ENCODE assay signal across 9 cellular contexts in the genomic region with DNA sequence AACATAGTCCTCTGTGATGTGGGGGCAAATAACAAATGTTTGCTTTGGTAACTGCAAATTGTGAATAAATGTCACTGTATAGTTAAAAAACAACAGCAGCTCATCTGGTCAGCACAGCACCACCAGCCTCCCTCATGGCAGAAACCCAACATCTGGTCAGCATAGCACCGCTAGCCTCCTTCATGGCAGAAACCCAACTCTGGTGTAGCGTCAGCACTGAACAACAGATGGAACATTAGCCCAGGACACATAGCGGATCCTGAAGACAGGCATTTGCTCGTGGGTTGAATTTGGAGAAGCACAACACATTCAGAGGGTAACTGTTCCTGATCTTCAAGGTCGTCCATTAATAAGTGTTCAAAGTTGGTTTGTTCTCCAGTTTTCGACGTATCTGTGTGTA.
A peak's percentile ranks its signal among the peaks of the same experiment; 100 is the strongest.
DNase-seq lines count a peak whose midpoint lies in the region; ATAC-seq and TF ChIP-seq lines count a peak whose summit lies in the region.
"Had no signal": no experiment of that assay in that cellular context is flagged by ENCODE, and none has a peak within 500 bp of the region (broad histone marks: within the 10 kb centered on the region; RNA-seq: fewer than 3 reads in every experiment).

No MANE protein-coding gene starts in this region.

- intact Hi-C loops in Right ventricle myocardium superior (cut with DNase I), result no loop called here
- intact Hi-C loops in spleen (cut with DNase I; ENCODE audit: low total_unique reads), result no loop called here

- ATAC-seq in Right ventricle myocardium superior (ENCODE audit: poor library complexity) (peak; percentile 70), HG03521 (IDR thresholded peaks at IDR 0.05; ENCODE audit: unreplicated experiment) (no peak)
- ATAC-seq: activated T-cell treated with anti-CD3 and anti-CD28 coated beads, Interleukin-2, amount 50 U/mL, for 4 hours had no signal

- H3K27ac ChIP-seq in spleen, result peak overlapping the region in 3 of 8 donors; percentile 17 to 40 (median 37)

- no peak for TF ChIP-seq CTCF in HFF-Myc (IDR thresholded peaks at IDR 0.05; ENCODE audit: low read depth, low read length, missing control alignments)
- no peak for TF ChIP-seq CTCF in spleen (IDR thresholded peaks at IDR 0.05 in 8 of 11, conservative IDR thresholded peaks at IDR 0.05 in 3 of 11)

- peaks cover 0 to 39% (median 16%) of the 10 kb centered on the region in 7 donors for H3K27me3 ChIP-seq in spleen (replicated peaks in 1 of 7)

- H3K9me3 ChIP-seq in spleen, result no peaks in the 10 kb centered on the region

- DNase-seq in HFF-Myc (ENCODE audit: extremely low read depth, low read depth), result peak; percentile 83
- DNase-seq in SHP77 treated with DMSO at 0.1 percent for 48 hours (lab: John Stamatoyannopoulos, UW), result peak; percentile 85
- DNase-seq in Right ventricle myocardium superior, result no peak
- peak; percentile 32 for DNase-seq in spleen
- DNase-seq in ureter (ENCODE audit: low spot score), result no peak
- DNase-seq in NCI-H345 (lab: John Stamatoyannopoulos, UW), result no peak
- DNase-seq in activated CD4-positive, CD25-positive, alpha-beta regulatory T cell (lab: John Stamatoyannopoulos, UW), result no peak
- DNase-seq: activated T-cell treated with anti-CD3 and anti-CD28 coated beads, Interleukin-2, amount 50 U/mL, for 4 hours had no signal

- peaks cover 0 to 6% (median 0%) of the 10 kb centered on the region in 6 donors for H3K4me1 ChIP-seq in spleen

- WGBS in spleen, 5 donors, result 66 to 78% (median 68%) methylated on average over 7 of the region's 7 CpGs

- no peak overlapping the region for H3K4me3 ChIP-seq in HFF-Myc (replicated peaks; ENCODE audit: low read depth, low read length)
- H3K4me3 ChIP-seq in spleen, result no peak overlapping the region

- no peaks in the 10 kb centered on the region for H3K36me3 ChIP-seq in spleen

- TF ChIP-seq POLR2A in spleen (IDR thresholded peaks at IDR 0.05), result no peak

Comparison
In these comparisons a context has a peak if more than half of its experiments do, and no peak if none do; other contexts are left out.
1. DNase-seq: peak in HFF-Myc (single experiment), SHP77 treated with DMSO at 0.1 percent for 48 hours (single experiment) and spleen (single experiment); none in Right ventricle myocardium superior (single experiment), ureter (single experiment), NCI-H345 (single experiment) and activated CD4-positive, CD25-positive, alpha-beta regulatory T cell (0 of 4).